Comparison of ENCODE assay signal across 9 cellular contexts in genomic region chr22:42294034-42294985, GRCh38. TPM values are rescaled to one million over a fixed set of nuclear protein-coding genes. Genes with fewer than 3 reads are reported as not detected.
A peak's percentile ranks its signal among the peaks of the same experiment; 100 is the strongest.
DNase-seq lines count a peak whose midpoint lies in the region; ATAC-seq and TF ChIP-seq lines count a peak whose summit lies in the region.
"Had no signal": no experiment of that assay in that cellular context is flagged by ENCODE, and none has a peak within 500 bp of the region (broad histone marks: within the 10 kb centered on the region; RNA-seq: fewer than 3 reads in every experiment).

No MANE protein-coding gene starts in this region.

- H3K4me3 ChIP-seq in OCI-LY7 (ENCODE audit: low read depth, low read length, poor library complexity, severe bottlenecking) = no peak overlapping the region
- no peak overlapping the region for H3K4me3 ChIP-seq in gastroesophageal sphincter
- no peak overlapping the region for H3K4me3 ChIP-seq in MM.1S (ENCODE audit: low read length)

- peak overlapping the region; percentile 55 for H3K27ac ChIP-seq in OCI-LY7 (ENCODE audit: low read depth, low read length, poor library complexity, severe bottlenecking)
- H3K27ac ChIP-seq in gastroesophageal sphincter = no peak overlapping the region
- H3K27ac ChIP-seq in MM.1S (ENCODE audit: low read length) = no peak overlapping the region

- no peaks in the 10 kb centered on the region for H3F3A ChIP-seq in MM.1S (ENCODE audit: insufficient read depth, low read length)

- H3K9me3 Mint-ChIP-seq in activated CD4-positive, alpha-beta T cell treated with anti-CD3 and anti-CD28 coated beads for 36 hours (ENCODE audit: low read depth) = no peaks in the 10 kb centered on the region
- no peaks in the 10 kb centered on the region for H3K9me3 Mint-ChIP-seq in osteocyte (ENCODE audit: unreplicated experiment)
- H3K9me3 Mint-ChIP-seq: mesothelial cell of epicardium had no signal

- no peaks in the 10 kb centered on the region for H3K27me3 Mint-ChIP-seq in activated CD4-positive, alpha-beta T cell treated with anti-CD3 and anti-CD28 coated beads for 36 hours
- no peaks in the 10 kb centered on the region for H3K27me3 Mint-ChIP-seq in osteocyte (ENCODE audit: unreplicated experiment)

- BruUV-seq in OCI-LY7 (replicated peaks; lab: Mats Ljungman, UMichigan) = no TSS peak

- H3K79me2 ChIP-seq in OCI-LY7 (ENCODE audit: insufficient read depth, low read depth, low read length) (no peaks in the 10 kb centered on the region), MM.1S (ENCODE audit: low read length) (no peaks in the 10 kb centered on the region)

- H3K36me3 Mint-ChIP-seq in activated CD4-positive, alpha-beta T cell treated with anti-CD3 and anti-CD28 coated beads for 36 hours (ENCODE audit: low read depth) = no peaks in the 10 kb centered on the region
- no peaks in the 10 kb centered on the region for H3K36me3 Mint-ChIP-seq in osteocyte (ENCODE audit: unreplicated experiment)
- H3K36me3 Mint-ChIP-seq: mesothelial cell of epicardium had no signal

- H2AFZ ChIP-seq in OCI-LY7 (ENCODE audit: low read length) (peak overlapping the region; percentile 2; the same call in 1 of the 2 replicates), MM.1S (ENCODE audit: low read length) (no peak overlapping the region)

- H3K36me3 ChIP-seq in OCI-LY7 (ENCODE audit: insufficient read depth, low read length) (no peaks in the 10 kb centered on the region), gastroesophageal sphincter (no peaks in the 10 kb centered on the region), MM.1S (replicated peaks; ENCODE audit: insufficient read depth, low read length) (no peaks in the 10 kb centered on the region)

- TF ChIP-seq CTCF in OCI-LY7 (conservative IDR thresholded peaks at IDR 0.05; ENCODE audit: low read length) = 0 out of 2 replicates have a peak, but pooled peaks have one; percentile 22
- TF ChIP-seq CTCF in osteocyte (IDR thresholded peaks at IDR 0.05) = no peak
- no peak for TF ChIP-seq CTCF in gastroesophageal sphincter (IDR thresholded peaks at IDR 0.05)
- no peak for TF ChIP-seq CTCF in MM.1S (IDR thresholded peaks at IDR 0.05; ENCODE audit: low read length)

- no CpG with 5 or more reads among the region's 22 CpGs for WGBS in gastroesophageal sphincter (ENCODE audit: low coverage in 1 of 2), 2 donors

- DNase-seq in activated CD4-positive, alpha-beta T cell treated with anti-CD3 and anti-CD28 coated beads for 36 hours = peak; percentile 50
- DNase-seq in activated CD4-positive, alpha-beta T cell treated with anti-CD3 and anti-CD28 coated beads for 1 hour = no peak
- DNase-seq in OCI-LY7 (ENCODE audit: low spot score) = peak; percentile 82
- peak; percentile 68 for DNase-seq in dermis blood vessel endothelial cell
- peak; percentile 89 for DNase-seq in osteocyte (ENCODE audit: extremely low spot score, unreplicated experiment)
- no peak for DNase-seq in CD1c-positive myeloid dendritic cell (ENCODE audit: extremely low spot score)
- no peak for DNase-seq in MM.1S

- H3K4me3 Mint-ChIP-seq in activated CD4-positive, alpha-beta T cell treated with anti-CD3 and anti-CD28 coated beads for 36 hours = no peak overlapping the region
- no peak overlapping the region for H3K4me3 Mint-ChIP-seq in osteocyte (ENCODE audit: unreplicated experiment)
- H3K4me3 Mint-ChIP-seq: mesothelial cell of epicardium had no signal

- H3K4me1 Mint-ChIP-seq in activated CD4-positive, alpha-beta T cell treated with anti-CD3 and anti-CD28 coated beads for 36 hours = peaks cover 49% of the 10 kb centered on the region
- H3K4me1 Mint-ChIP-seq in osteocyte (ENCODE audit: unreplicated experiment) = peaks cover 4% of the 10 kb centered on the region

- H4K20me1 ChIP-seq in OCI-LY7 (ENCODE audit: insufficient read depth, low read length) (no peaks in the 10 kb centered on the region), MM.1S (ENCODE audit: insufficient read depth, low read length) (no peaks in the 10 kb centered on the region)

- intact Hi-C loops in activated CD4-positive, alpha-beta T cell treated with anti-CD3 and anti-CD28 coated beads for 36 hours (cut with DNase I, micrococcal nuclease) = no loop called here
- intact Hi-C loops in OCI-LY7 (cut with micrococcal nuclease; ENCODE audit: unreplicated experiment) = no loop called here

- TF ChIP-seq EP300 in gastroesophageal sphincter (IDR thresholded peaks at IDR 0.05) = no peak

- TF ChIP-seq POLR2A in gastroesophageal sphincter (IDR thresholded peaks at IDR 0.05) = no peak

- ATAC-seq in activated CD4-positive, alpha-beta T cell treated with anti-CD3 and anti-CD28 coated beads for 36 hours = peak; percentile 67
- no peak for ATAC-seq in gastroesophageal sphincter

- H3K4me1 ChIP-seq in OCI-LY7 (ENCODE audit: insufficient read depth, low read length, poor library complexity, severe bottlenecking) = peaks cover 65% of the 10 kb centered on the region
- peaks cover 0 to 25% (median 3%) of the 10 kb centered on the region in 3 donors for H3K4me1 ChIP-seq in gastroesophageal sphincter
- H3K4me1 ChIP-seq in MM.1S (ENCODE audit: low read length) = no peaks in the 10 kb centered on the region

- H3K9me2 ChIP-seq in OCI-LY7 (ENCODE audit: insufficient read depth, low read length) (no peaks in the 10 kb centered on the region), MM.1S (replicated peaks; ENCODE audit: insufficient read depth, low read length) (no peaks in the 10 kb centered on the region)

- peak overlapping the region; percentile 57 for H3K4me2 ChIP-seq in OCI-LY7 (ENCODE audit: low read length)
- H3K4me2 ChIP-seq in MM.1S (ENCODE audit: low read depth, low read length) = no peak overlapping the region

- CTCF ChIA-PET in activated CD4-positive, alpha-beta T cell treated with anti-CD3 and anti-CD28 coated beads for 36 hours (lab: Charles Lee) = no interaction called here
- CTCF ChIA-PET in OCI-LY7 (lab: Charles Lee; ENCODE audit: unreplicated experiment) = no interaction called here

- no peaks in the 10 kb centered on the region for H3K27me3 ChIP-seq in gastroesophageal sphincter
- H3K27me3 ChIP-seq in MM.1S (replicated peaks; ENCODE audit: insufficient read depth, low read length) = peaks cover 4% of the 10 kb centered on the region

- H3K9ac ChIP-seq in MM.1S (ENCODE audit: low read length) = no peak overlapping the region

- H3K9me3 ChIP-seq in OCI-LY7 (ENCODE audit: low read length) = no peaks in the 10 kb centered on the region
- no peaks in the 10 kb centered on the region for H3K9me3 ChIP-seq in gastroesophageal sphincter
- H3K9me3 ChIP-seq in MM.1S (replicated peaks; ENCODE audit: insufficient read depth, low read length) = no peaks in the 10 kb centered on the region

- no peak overlapping the region for H3K27ac Mint-ChIP-seq in activated CD4-positive, alpha-beta T cell treated with anti-CD3 and anti-CD28 coated beads for 36 hours
- H3K27ac Mint-ChIP-seq in osteocyte (ENCODE audit: unreplicated experiment) = no peak overlapping the region
- H3K27ac Mint-ChIP-seq: mesothelial cell of epicardium had no signal

- POLR2A ChIA-PET in activated CD4-positive, alpha-beta T cell treated with anti-CD3 and anti-CD28 coated beads for 36 hours (lab: Charles Lee) = no interaction called here
- POLR2A ChIA-PET in OCI-LY7 (lab: Charles Lee) = no interaction called here

RNA-seq across cellular contexts. Expression of gene TCF20, which starts 23.9 kb away (rescaled TPM):
- total RNA-seq in activated CD4-positive, alpha-beta T cell treated with anti-CD3 and anti-CD28 coated beads for 36 hours = 10 to 100 TPM; 64.1 to 68.3 TPM
- 55.6 and 56.0 TPM in 2 replicates for total RNA-seq in OCI-LY7 (2014; rRNA removed; shearing (Covaris generic))
- total RNA-seq in OCI-LY7 (2022) = 71.1 and 77.8 TPM in 2 replicates
- 25.7 and 29.0 TPM in 2 replicates for total RNA-seq in dermis blood vessel endothelial cell
- total RNA-seq in osteocyte = 40.5 and 41.1 TPM in 2 replicates
- total RNA-seq in gastroesophageal sphincter = 10 to 100 TPM; 26.0 to 47.9 (median 41.8) TPM

Comparison
In these comparisons a context has a peak if more than half of its experiments do, and no peak if none do; other contexts are left out.
1. DNase-seq: peak in activated CD4-positive, alpha-beta T cell treated with anti-CD3 and anti-CD28 coated beads for 36 hours (single experiment), OCI-LY7 (single experiment), dermis blood vessel endothelial cell (single experiment) and osteocyte (single experiment); none in activated CD4-positive, alpha-beta T cell treated with anti-CD3 and anti-CD28 coated beads for 1 hour (single experiment), CD1c-positive myeloid dendritic cell (single experiment) and MM.1S (single experiment).